Comparison of ENCODE assay signal across 10 cellular contexts in genomic region chr10:102650655-102651454, GRCh38. TPM values are rescaled to one million over a fixed set of nuclear protein-coding genes. Genes with fewer than 3 reads are reported as not detected.
DNase-seq lines count a peak whose midpoint lies in the region; ATAC-seq and TF ChIP-seq lines count a peak whose summit lies in the region.
"Had no signal": no experiment of that assay in that cellular context is flagged by ENCODE, and none has a peak within 500 bp of the region (broad histone marks: within the 10 kb centered on the region; RNA-seq: fewer than 3 reads in every experiment).

No MANE protein-coding gene starts in this region.

- no peak overlapping the region for H4K5ac ChIP-seq in H9 (ENCODE audit: insufficient read length, low read depth, low read length)

- no peak overlapping the region for H2AFZ ChIP-seq in H9 (ENCODE audit: low read length)

- H4K20me1 ChIP-seq in H9 (ENCODE audit: control insufficient read depth, insufficient read depth, insufficient read length), result no peaks in the 10 kb centered on the region

- H3K4me2 ChIP-seq in H9 (ENCODE audit: insufficient read depth, insufficient read length, low read length), result no peak overlapping the region

- H2BK15ac ChIP-seq in H9 (ENCODE audit: low read depth, low read length), result no peak overlapping the region

- no peak overlapping the region for H3T11ph ChIP-seq in H9 (ENCODE audit: low read length)

- H3K9me3 Mint-ChIP-seq in H9, result no peaks in the 10 kb centered on the region
- no peaks in the 10 kb centered on the region for H3K9me3 Mint-ChIP-seq in stimulated activated naive B cell treated with anti-CD40 and anti-IgM and Interleukin-4, amounts not matched to agents 10 μg/mL and 1 μg/mL and 100 μg/mL, for 72 hours

- TF ChIP-seq CTCF in H9 (conservative IDR thresholded peaks at IDR 0.05), result no peak
- TF ChIP-seq CTCF in right atrium auricular region (IDR thresholded peaks at IDR 0.05), result no peak

- H3K27ac Mint-ChIP-seq in H9 (peak overlapping the region in 2 of 3 experiments; percentile 44 to 68; a peak in 3 of 7 replicates), T-helper 17 cell (peak overlapping the region; percentile 99)
- peak overlapping the region; percentile 96 for H3K27ac Mint-ChIP-seq in stimulated activated naive B cell treated with anti-CD40 and anti-IgM and Interleukin-4, amounts not matched to agents 10 μg/mL and 1 μg/mL and 100 μg/mL, for 72 hours

- no CpG with 5 or more reads among the region's 11 CpGs for WGBS in H9 (ENCODE audit: extremely low coverage, insufficient read length, low lambda C conversion rate)

- no peak overlapping the region for H2BK120ac ChIP-seq in H9 (ENCODE audit: low read depth, low read length, poor library complexity, severe bottlenecking)

- H3K14ac ChIP-seq in H9 (ENCODE audit: insufficient read depth, low read length), result no peak overlapping the region; the same call in 1 of the 2 replicates

- no peak overlapping the region for H4K8ac ChIP-seq in H9 (replicated peaks; ENCODE audit: insufficient read length, low read depth, low read length)

- H3K79me2 ChIP-seq in H9 (ENCODE audit: insufficient read depth, low read length), result peaks cover 21% of the 10 kb centered on the region; the same call in 1 of the 2 replicates

- H3K4me3 ChIP-seq in right atrium auricular region, result no peak overlapping the region
- H3K4me3 ChIP-seq: smooth muscle cell had no signal

- no peak overlapping the region for H2BK20ac ChIP-seq in H9 (ENCODE audit: low read depth, low read length, poor library complexity, severe bottlenecking)

- no peak overlapping the region for H3K18ac ChIP-seq in H9 (ENCODE audit: insufficient read length, low read depth, low read length)

- ATAC-seq in T-helper 17 cell (no peak), GM21717 (IDR thresholded peaks at IDR 0.05; ENCODE audit: unreplicated experiment) (no peak)
- ATAC-seq in stimulated activated naive B cell treated with anti-CD40 and anti-IgM and Interleukin-4, amounts not matched to agents 10 μg/mL and 1 μg/mL and 100 μg/mL, for 72 hours (replicated peaks), result peak; percentile 15 to 23

- peaks cover 7% of the 10 kb centered on the region for H3K23me2 ChIP-seq in H9 (ENCODE audit: insufficient read length, low read depth, low read length, poor library complexity, severe bottlenecking)

- peak overlapping the region in 1 of 2 experiments; percentile 20; a peak in 1 of 5 replicates for H3K4me3 Mint-ChIP-seq in H9
- peak overlapping the region; percentile 62 for H3K4me3 Mint-ChIP-seq in T-helper 17 cell
- H3K4me3 Mint-ChIP-seq in stimulated activated naive B cell treated with anti-CD40 and anti-IgM and Interleukin-4, amounts not matched to agents 10 μg/mL and 1 μg/mL and 100 μg/mL, for 72 hours, result peak overlapping the region; percentile 81 to 82

- no peak overlapping the region for H3K23ac ChIP-seq in H9 (ENCODE audit: insufficient read length, low read depth, low read length)

- no peak overlapping the region for H3K9ac ChIP-seq in H9 (ENCODE audit: extremely low read depth, insufficient read length, low read length)

- H3K79me1 ChIP-seq in H9 (ENCODE audit: insufficient read depth, low read depth, low read length, poor library complexity, severe bottlenecking), result peaks cover 6% of the 10 kb centered on the region

- H3K56ac ChIP-seq in H9 (ENCODE audit: insufficient read length, low read depth, low read length), result no peak overlapping the region

- no peak overlapping the region for H3K4ac ChIP-seq in H9 (ENCODE audit: low read depth, low read length)

- H4K91ac ChIP-seq in H9 (ENCODE audit: insufficient read length, low read depth, low read length), result no peak overlapping the region

- no peak overlapping the region for H2AK5ac ChIP-seq in H9 (ENCODE audit: insufficient read length, low read length)

- H3K36me3 ChIP-seq in right atrium auricular region, result peaks cover 35% of the 10 kb centered on the region

- no peak overlapping the region for H2BK12ac ChIP-seq in H9 (ENCODE audit: insufficient read length, low read depth, low read length)

- no peaks in the 10 kb centered on the region for H3K9me3 ChIP-seq in H9 (ENCODE audit: control insufficient read depth, low read depth, low read length)
- H3K9me3 ChIP-seq in T-helper 17 cell (ENCODE audit: control insufficient read depth, low read length, poor library complexity, severe bottlenecking), result no peaks in the 10 kb centered on the region
- H3K9me3 ChIP-seq in right atrium auricular region, result no peaks in the 10 kb centered on the region

- no peaks in the 10 kb centered on the region for H3K27me3 ChIP-seq in H9 (ENCODE audit: insufficient read depth, low read length)
- no peaks in the 10 kb centered on the region for H3K27me3 ChIP-seq in right atrium auricular region

- H3K27ac ChIP-seq in H9 (ENCODE audit: insufficient read length, low read depth, low read length), result no peak overlapping the region
- peak overlapping the region; percentile 98 to 100 for H3K27ac ChIP-seq in right atrium auricular region

- DNase-seq in H9 (no peak), T-helper 17 cell (no peak), right atrium auricular region (ENCODE audit: low spot score) (no peak), hepatic stellate cell (ENCODE audit: low spot score) (no peak), nucleus accumbens (lab: John Stamatoyannopoulos, UW) (no peak)
- DNase-seq in stimulated activated naive B cell treated with anti-CD40 and anti-IgM and Interleukin-4, amounts not matched to agents 10 μg/mL and 1 μg/mL and 100 μg/mL, for 72 hours, result no peak
- DNase-seq: activated CD8-positive, alpha-beta memory T cell treated with anti-CD3 and anti-CD28 coated beads for 24 hours; NCI-H2227 treated with DMSO at 0.1 percent for 48 hours had no signal

- H3K4me1 ChIP-seq in H9 (ENCODE audit: insufficient read depth, low read length) (peaks cover 5% of the 10 kb centered on the region; the same call in 1 of the 2 replicates), right atrium auricular region (peaks cover 0 to 75% of the 10 kb centered on the region in 2 donors)

- H3K36me3 Mint-ChIP-seq in H9 (ENCODE audit: insufficient read depth in 1 of 3, low read depth in 3 of 3) (peaks cover 8 to 36% (median 28%) of the 10 kb centered on the region in 3 experiments; a peak in 6 of 7 replicates), T-helper 17 cell (ENCODE audit: low read depth) (peaks cover 2% of the 10 kb centered on the region)
- H3K36me3 Mint-ChIP-seq in stimulated activated naive B cell treated with anti-CD40 and anti-IgM and Interleukin-4, amounts not matched to agents 10 μg/mL and 1 μg/mL and 100 μg/mL, for 72 hours, result peaks cover 43 to 60% of the 10 kb centered on the region in 2 donors

- H3K4me1 Mint-ChIP-seq in H9, result peaks cover 61 to 74% of the 10 kb centered on the region in 2 experiments
- peaks cover 62% of the 10 kb centered on the region for H3K4me1 Mint-ChIP-seq in T-helper 17 cell
- peaks cover 76 to 94% of the 10 kb centered on the region in 2 donors for H3K4me1 Mint-ChIP-seq in stimulated activated naive B cell treated with anti-CD40 and anti-IgM and Interleukin-4, amounts not matched to agents 10 μg/mL and 1 μg/mL and 100 μg/mL, for 72 hours

- no peak overlapping the region for H2BK5ac ChIP-seq in H9 (ENCODE audit: insufficient read length, low read length)

- H3K27me3 Mint-ChIP-seq in H9 (ENCODE audit: low read depth) (no peaks in the 10 kb centered on the region), T-helper 17 cell (no peaks in the 10 kb centered on the region)
- no peaks in the 10 kb centered on the region for H3K27me3 Mint-ChIP-seq in stimulated activated naive B cell treated with anti-CD40 and anti-IgM and Interleukin-4, amounts not matched to agents 10 μg/mL and 1 μg/mL and 100 μg/mL, for 72 hours

RNA-seq across cellular contexts. Expression of gene TRIM8, which starts 6.6 kb away (rescaled TPM):
- total RNA-seq in H9 (2021), result 37.0 and 40.6 TPM in 2 replicates
- total RNA-seq in T-helper 17 cell, result 10 to 100 TPM; 63.6 to 73.0 TPM
- total RNA-seq in right atrium auricular region, result 100 to 1,000 TPM; 106 to 125 TPM

Comparison
In these comparisons a context has a peak if more than half of its experiments do, and no peak if none do; other contexts are left out.
1. ATAC-seq: peak in stimulated activated naive B cell treated with anti-CD40 and anti-IgM and Interleukin-4, amounts not matched to agents 10 μg/mL and 1 μg/mL and 100 μg/mL, for 72 hours (2 of 2); none in T-helper 17 cell (single experiment) and GM21717 (single experiment).
2. Peak in every context shown above with its lines, with median percentiles within 50 percentile points of each other: H3K27ac Mint-ChIP-seq.